1 cellular context compared by ENCODE assay signal in genomic region chr12:107760207-107760816, GRCh38.
TF ChIP-seq lines count a peak whose summit lies in the region.

No MANE protein-coding gene starts in this region.

TF ChIP-seq in H1, 55 proteins besides CTCF, POLR2A, EP300 and RAD21 (continued from another document):
- TF ChIP-seq USF2 (IDR thresholded peaks at IDR 0.05; ENCODE audit: low read length), result peak; percentile 53; the same call in 1 of the 2 replicates
- peak; percentile 37; the same call in 1 of the 2 replicates for TF ChIP-seq TAF1 (IDR thresholded peaks at IDR 0.05; ENCODE audit: low read depth, low read length)
- TF ChIP-seq ASH2L (IDR thresholded peaks at IDR 0.05; ENCODE audit: low read length), result no peak
- no peak for TF ChIP-seq EZH2 (IDR thresholded peaks at IDR 0.05; ENCODE audit: low read depth, low read length, severe bottlenecking)
- TF ChIP-seq CHD2 (IDR thresholded peaks at IDR 0.05; ENCODE audit: low read length), result no peak
- TF ChIP-seq KDM4A (IDR thresholded peaks at IDR 0.05; ENCODE audit: low read depth, low read length, severe bottlenecking), result no peak
- TF ChIP-seq CREB1 (IDR thresholded peaks at IDR 0.05), result no peak
- peak; percentile 10 for TF ChIP-seq E2F6 (IDR thresholded peaks at IDR 0.05)
- TF ChIP-seq CHD1 (IDR thresholded peaks at IDR 0.05; ENCODE audit: low read depth, low read length), result no peak
- TF ChIP-seq ZNF274 (IDR thresholded peaks at IDR 0.05; ENCODE audit: borderline replicate concordance, extremely low read depth, low read length), result no peak
- TF ChIP-seq HDAC2 (IDR thresholded peaks at IDR 0.05; ENCODE audit: borderline replicate concordance in 1 of 2, low read depth in 2 of 2, low read length in 2 of 2), result 0 out of 4 replicates have a peak, but pooled peaks have one; percentile 2 to 48
- TF ChIP-seq SP4 (IDR thresholded peaks at IDR 0.05; ENCODE audit: low read length), result no peak
